ENCODE assay signal across 8 cellular contexts in genomic region chr4:10115271-10115656, GRCh38. TPM values are rescaled to one million over a fixed set of nuclear protein-coding genes. Genes with fewer than 3 reads are reported as not detected.
DNase-seq lines count a peak whose midpoint lies in the region; ATAC-seq and TF ChIP-seq lines count a peak whose summit lies in the region.

No MANE protein-coding gene starts in this region.

- peaks cover 0 to 55% (median 47%) of the 10 kb centered on the region in 6 donors for H3K36me3 ChIP-seq in spleen

- H3K27ac ChIP-seq in spleen, result peak overlapping the region; percentile 55 to 97 (median 96)

- H3K4me3 Mint-ChIP-seq in activated CD4-positive, alpha-beta T cell treated with anti-CD3 and anti-CD28 coated beads, Interleukin-2, amount 10 ng/mL, durations not matched to agents 24 days and 14 days, result peak overlapping the region; percentile 98
- H3K4me3 Mint-ChIP-seq in activated B cell treated with CpG ODN at 0.5 μM for 24 hours, result peak overlapping the region; percentile 91

- peak overlapping the region; percentile 61 to 98 (median 86) for H3K4me3 ChIP-seq in spleen

- TF ChIP-seq CTCF in activated B cell treated with CpG ODN at 0.5 μM for 24 hours (IDR thresholded peaks at IDR 0.05) (no peak), spleen (IDR thresholded peaks at IDR 0.05 in 8 of 11, conservative IDR thresholded peaks at IDR 0.05 in 3 of 11) (no peak)

- POLR2A ChIA-PET in activated B cell treated with CpG ODN at 0.5 μM for 24 hours (lab: Charles Lee), result interaction anchor here (0.8 to 3.3 kb wide), 2 partner anchors 14 to 35 kb away, joined by 3 to 48 read pairs; no protein-coding TSS in a partner anchor

- CTCF ChIA-PET in activated B cell treated with CpG ODN at 0.5 μM for 24 hours (lab: Charles Lee), result no interaction called here

- no peak for DNase-seq in activated CD4-positive, alpha-beta T cell treated with anti-CD3 and anti-CD28 coated beads, Interleukin-2, amount 10 ng/mL, durations not matched to agents 24 days and 14 days
- no peak for DNase-seq in activated CD4-positive, alpha-beta T cell treated with anti-CD3 and anti-CD28 coated beads for 48 hours
- DNase-seq in activated B cell treated with CpG ODN at 0.5 μM for 24 hours (no peak), hepatic stellate cell (ENCODE audit: low spot score) (peak; percentile 70), spleen (no peak), NCI-H2196 (lab: John Stamatoyannopoulos, UW; ENCODE audit: unreplicated experiment) (no peak), DMS53 (lab: John Stamatoyannopoulos, UW) (no peak)
- no peak for DNase-seq in stimulated activated CD4-positive, alpha-beta T cell treated with anti-CD3 and anti-CD28 coated beads, Interleukin-2, amount 100 ng/mL, for 24 hours

- no peak for TF ChIP-seq POLR2A in spleen (IDR thresholded peaks at IDR 0.05)

- H3K36me3 Mint-ChIP-seq in activated CD4-positive, alpha-beta T cell treated with anti-CD3 and anti-CD28 coated beads, Interleukin-2, amount 10 ng/mL, durations not matched to agents 24 days and 14 days (ENCODE audit: low read depth), result peaks cover 56% of the 10 kb centered on the region
- peaks cover 59% of the 10 kb centered on the region for H3K36me3 Mint-ChIP-seq in activated B cell treated with CpG ODN at 0.5 μM for 24 hours (ENCODE audit: low read depth)

- H3K9me3 Mint-ChIP-seq in activated CD4-positive, alpha-beta T cell treated with anti-CD3 and anti-CD28 coated beads, Interleukin-2, amount 10 ng/mL, durations not matched to agents 24 days and 14 days, result no peaks in the 10 kb centered on the region
- H3K9me3 Mint-ChIP-seq in activated B cell treated with CpG ODN at 0.5 μM for 24 hours, result no peaks in the 10 kb centered on the region

- no peak for ATAC-seq in activated B cell treated with CpG ODN at 0.5 μM for 24 hours (ENCODE audit: low read depth)

- peaks cover 72% of the 10 kb centered on the region for H3K4me1 Mint-ChIP-seq in activated CD4-positive, alpha-beta T cell treated with anti-CD3 and anti-CD28 coated beads, Interleukin-2, amount 10 ng/mL, durations not matched to agents 24 days and 14 days
- peaks cover 76% of the 10 kb centered on the region for H3K4me1 Mint-ChIP-seq in activated B cell treated with CpG ODN at 0.5 μM for 24 hours

- peaks cover 14 to 79% (median 72%) of the 10 kb centered on the region in 6 donors for H3K4me1 ChIP-seq in spleen

- H3K9me3 ChIP-seq in spleen, result no peaks in the 10 kb centered on the region

- intact Hi-C loops in activated CD4-positive, alpha-beta T cell treated with anti-CD3 and anti-CD28 coated beads, Interleukin-2, amount 10 ng/mL, durations not matched to agents 24 days and 14 days (cut with micrococcal nuclease), result no loop called here
- intact Hi-C loops in activated B cell treated with CpG ODN at 0.5 μM for 24 hours (cut with micrococcal nuclease), result no loop called here
- intact Hi-C loops in spleen (cut with DNase I; ENCODE audit: low total_unique reads), result no loop called here

- 34 to 52% (median 44%) methylated on average over 4 to 8 of the region's 8 CpGs for WGBS in spleen, 5 donors

- peak overlapping the region; percentile 95 for H3K27ac Mint-ChIP-seq in activated CD4-positive, alpha-beta T cell treated with anti-CD3 and anti-CD28 coated beads, Interleukin-2, amount 10 ng/mL, durations not matched to agents 24 days and 14 days
- H3K27ac Mint-ChIP-seq in activated B cell treated with CpG ODN at 0.5 μM for 24 hours, result peak overlapping the region; percentile 89

- H3K27me3 Mint-ChIP-seq in activated CD4-positive, alpha-beta T cell treated with anti-CD3 and anti-CD28 coated beads, Interleukin-2, amount 10 ng/mL, durations not matched to agents 24 days and 14 days, result no peaks in the 10 kb centered on the region
- H3K27me3 Mint-ChIP-seq in activated B cell treated with CpG ODN at 0.5 μM for 24 hours, result no peaks in the 10 kb centered on the region

- no peaks in the 10 kb centered on the region for H3K27me3 ChIP-seq in spleen (replicated peaks in 1 of 7)

RNA-seq across cellular contexts. Expression of gene WDR1, which starts 1.3 kb away (rescaled TPM):
- total RNA-seq in activated CD4-positive, alpha-beta T cell treated with anti-CD3 and anti-CD28 coated beads, Interleukin-2, amount 10 ng/mL, durations not matched to agents 24 days and 14 days, result 369 and 376 TPM in 2 replicates
- total RNA-seq in activated B cell treated with CpG ODN at 0.5 μM for 24 hours, result 337 and 348 TPM in 2 replicates
- 100 to 1,000 TPM; 124 to 377 (median 192) TPM for total RNA-seq in spleen
- 100 to 1,000 TPM in 1 of 3 donors, 10 to 100 TPM in 2; 56.6 to 105 (median 84.0) TPM for polyA plus RNA-seq in spleen
